Comparison of ENCODE assay signal across 19 cellular contexts in genomic region chrX:68534696-68535095, GRCh38.
"Had no signal": no experiment of that assay in that cellular context is flagged by ENCODE, and none has a peak within 500 bp of the region (broad histone marks: within the 10 kb centered on the region; RNA-seq: fewer than 3 reads in every experiment).

No MANE protein-coding gene starts in this region.

- H3K4me3 ChIP-seq: breast epithelium, coronary artery, neural progenitor cell, spleen, thoracic aorta had no signal

- DNase-seq: activated gamma-delta T cell treated with Interleukin-2 at 50 U/mL for 16 hours; activated T-cell treated with anti-CD3 and anti-CD28 coated beads, Interleukin-2, amount 50 U/mL, for 1 hour; foreskin fibroblast; kidney; naive thymus-derived CD8-positive, alpha-beta T cell; retina; spleen; stimulated activated CD4-positive, alpha-beta T cell treated with anti-CD3 and anti-CD28 coated beads, Interleukin-4, amount 100 ng/mL, for 24 hours; stimulated activated naive CD4-positive, alpha-beta T cell treated with Interleukin-2 at 50 U/mL for 16 hours; T-helper 1 cell; T-helper 9 cell had no signal

- H3K9me3 ChIP-seq: breast epithelium, spleen, thoracic aorta had no signal

- ATAC-seq: activated naive CD4-positive, alpha-beta T cell treated with anti-CD3 and anti-CD28 coated beads, Interleukin-2, amount 50 U/mL, for 72 hours; left lobe of liver; naive thymus-derived CD8-positive, alpha-beta T cell; WTC11 had no signal

- H3K27me3 ChIP-seq: neural progenitor cell, spleen had no signal

- H3K36me3 ChIP-seq: breast epithelium, neural progenitor cell had no signal

- H3K4me1 ChIP-seq: breast epithelium, spleen had no signal

- H3K27ac ChIP-seq: breast epithelium, coronary artery, epithelial cell of prostate, neural progenitor cell, spleen, thoracic aorta had no signal
